26 cellular contexts compared by ENCODE assay signal in genomic region chr9:90162819-90163218, GRCh38.
"Had no signal": no experiment of that assay in that cellular context is flagged by ENCODE, and none has a peak within 500 bp of the region (broad histone marks: within the 10 kb centered on the region; RNA-seq: fewer than 3 reads in every experiment).

No MANE protein-coding gene starts in this region.

- H3K9me3 ChIP-seq: esophagus muscularis mucosa, gastrocnemius medialis, heart right ventricle, neutrophil, right atrium auricular region, sigmoid colon, suprapubic skin, thyroid gland, upper lobe of right lung, vagina had no signal

- DNase-seq: effector memory CD8-positive, alpha-beta T cell; gastrocnemius medialis; heart right ventricle; hypothalamus; kidney; left cardiac atrium; left ventricle myocardium superior; mesenchymal stem cell; midbrain; naive thymus-derived CD4-positive, alpha-beta T cell; nephron progenitor cell; posterior cingulate gyrus; sigmoid colon; stimulated activated CD4-positive, alpha-beta T cell treated with anti-CD3 and anti-CD28 coated beads, Interleukin-12 subunit alpha, Interleukin-12 subunit beta, amount 100 ng/mL, for 4 hours; stimulated activated CD4-positive, alpha-beta T cell treated with anti-CD3 and anti-CD28 coated beads, Interleukin-2, amount 100 ng/mL, for 48 hours; stimulated activated naive CD8-positive, alpha-beta T cell treated with anti-CD3 and anti-CD28 coated beads, Interleukin-15, Interleukin-2, amounts not matched to agents 100 U/mL and 50 U/mL, for 24 hours; thyroid gland; upper lobe of right lung had no signal

- H3K27ac ChIP-seq: epithelial cell of prostate, esophagus muscularis mucosa, gastrocnemius medialis, heart right ventricle, neutrophil, right atrium auricular region, sigmoid colon, skin epidermis, suprapubic skin, thyroid gland, upper lobe of right lung, vagina had no signal

- H3K27me3 ChIP-seq: gastrocnemius medialis, right atrium auricular region, sigmoid colon, thyroid gland, upper lobe of right lung, vagina had no signal

- H3K36me3 ChIP-seq: esophagus muscularis mucosa, gastrocnemius medialis, heart right ventricle, neutrophil, right atrium auricular region, sigmoid colon, suprapubic skin, thyroid gland, upper lobe of right lung, vagina had no signal

- H3K4me3 ChIP-seq: esophagus muscularis mucosa, gastrocnemius medialis, heart right ventricle, lung, right atrium auricular region, sigmoid colon, skin epidermis, suprapubic skin, thyroid gland, upper lobe of right lung, vagina had no signal

- H3K4me1 ChIP-seq: esophagus muscularis mucosa, gastrocnemius medialis, right atrium auricular region, sigmoid colon, suprapubic skin, thyroid gland, upper lobe of right lung, vagina had no signal
